In the genomic region with DNA sequence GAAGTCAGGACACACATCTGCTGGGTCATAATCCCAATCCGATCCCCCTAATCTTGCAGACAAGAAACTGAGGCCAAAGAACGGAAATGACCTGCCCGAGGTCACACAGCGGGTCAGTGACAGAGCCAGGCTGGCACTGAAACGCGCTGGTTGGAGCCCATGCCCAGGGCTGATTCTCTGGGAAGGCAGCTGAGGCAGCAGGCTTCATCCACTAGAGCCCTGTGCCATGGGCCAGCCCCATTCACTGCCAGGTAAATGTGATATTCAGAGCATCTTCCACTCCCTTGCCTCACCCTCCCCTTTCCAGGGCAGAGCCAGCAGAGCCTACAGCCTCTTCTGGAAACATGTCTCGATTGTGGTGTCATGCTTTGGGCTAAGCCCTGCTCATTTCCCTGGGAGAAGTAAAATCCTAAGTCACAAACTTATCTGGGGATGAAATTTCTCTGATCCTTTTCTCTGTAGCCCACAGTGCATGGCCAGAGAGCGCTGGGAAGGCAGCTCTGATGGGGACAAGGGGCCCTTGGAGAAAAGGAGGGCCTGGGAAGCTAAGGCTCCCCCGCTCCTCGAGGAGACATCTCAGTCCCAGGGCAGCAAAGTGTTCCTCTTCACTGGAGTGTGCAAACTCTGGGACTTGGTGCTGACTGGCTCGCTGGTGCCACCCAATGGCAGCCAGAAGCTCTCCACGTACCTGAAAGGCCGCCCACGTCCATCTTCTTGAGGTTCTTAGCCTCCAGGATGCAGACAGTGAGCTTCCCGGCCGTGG, we compare ENCODE assay signal across 8 cellular contexts.
DNase-seq lines count a peak whose midpoint lies in the region; ATAC-seq and TF ChIP-seq lines count a peak whose summit lies in the region.

No MANE protein-coding gene starts in this region.

- DNase-seq in Daoy (ENCODE audit: low read depth), result peak; percentile 86
- no peak for DNase-seq in HFF-Myc (ENCODE audit: extremely low read depth, low read depth)
- peak; percentile 21 for DNase-seq in NOMO-1 treated with DMSO at 0.1 percent for 48 hours (lab: John Stamatoyannopoulos, UW; ENCODE audit: unreplicated experiment)
- peak; percentile 79 for DNase-seq in astrocyte of the spinal cord (ENCODE audit: low read depth, low spot score)
- peak; percentile 90 for DNase-seq in iPS-NIHi11 (ENCODE audit: low spot score)
- DNase-seq in stimulated activated CD4-positive, alpha-beta T cell treated with anti-CD3 and anti-CD28 coated beads, Interleukin-15, amount 100 ng/mL, for 48 hours (ENCODE audit: low read depth in 2 of 2), result peak; percentile 8 to 31
- no peak for DNase-seq in NCI-H774 (lab: John Stamatoyannopoulos, UW)

- ATAC-seq in HG03280 (IDR thresholded peaks at IDR 0.05; ENCODE audit: unreplicated experiment), result no peak

- H3K4me3 ChIP-seq in HFF-Myc (replicated peaks; ENCODE audit: low read depth, low read length) (no peak overlapping the region), astrocyte of the spinal cord (ENCODE audit: low read depth, low read length) (no peak overlapping the region)

- in situ Hi-C loops in astrocyte of the spinal cord (cut with HindIII; ENCODE audit: low sequenced_read_pairs), result no loop called here

- peak; percentile 86 for TF ChIP-seq CTCF in HFF-Myc (IDR thresholded peaks at IDR 0.05; ENCODE audit: low read depth, low read length, missing control alignments)
- TF ChIP-seq CTCF in astrocyte of the spinal cord (IDR thresholded peaks at IDR 0.05; ENCODE audit: low read depth, low read length), result peak; percentile 93

Comparison
In these comparisons a context has a peak if more than half of its experiments do, and no peak if none do; other contexts are left out.
1. DNase-seq: peak in Daoy (single experiment), NOMO-1 treated with DMSO at 0.1 percent for 48 hours (single experiment), astrocyte of the spinal cord (single experiment), iPS-NIHi11 (single experiment) and stimulated activated CD4-positive, alpha-beta T cell treated with anti-CD3 and anti-CD28 coated beads, Interleukin-15, amount 100 ng/mL, for 48 hours (2 of 2); none in HFF-Myc (single experiment) and NCI-H774 (single experiment).